Comparison of ENCODE assay signal across 30 cellular contexts in genomic region chr9:130295431-130295830, GRCh38. TPM values are rescaled to one million over a fixed set of nuclear protein-coding genes. Genes with fewer than 3 reads are reported as not detected.
"Had no signal": no experiment of that assay in that cellular context is flagged by ENCODE, and none has a peak within 500 bp of the region (broad histone marks: within the 10 kb centered on the region; RNA-seq: fewer than 3 reads in every experiment).

No MANE protein-coding gene starts in this region.

- ATAC-seq: left cardiac atrium; left lobe of liver; mucosa of descending colon; naive thymus-derived CD4-positive, alpha-beta T cell; pancreas; psoas muscle; sciatic nerve; stimulated activated naive B cell treated with anti-CD40 and anti-IgM and Interleukin-4, amounts not matched to agents 10 μg/mL and 1 μg/mL and 100 μg/mL, for 72 hours; stimulated activated naive CD8-positive, alpha-beta T cell treated with anti-CD3 and anti-CD28 coated beads, Interleukin-15, Interleukin-2, amounts not matched to agents 100 U/mL and 50 U/mL, for 24 hours had no signal

- H3K27me3 ChIP-seq: pancreas, right atrium auricular region, testis, thyroid gland, upper lobe of left lung had no signal

- H3K4me1 ChIP-seq: pancreas, psoas muscle, testis, transverse colon had no signal

- H3K27ac ChIP-seq: pancreas, psoas muscle, right atrium auricular region, skin epidermis, stomach, testis, thyroid gland, transverse colon, upper lobe of left lung had no signal

- H3K4me3 ChIP-seq: lung, mucosa of descending colon, pancreas, psoas muscle, right atrium auricular region, skin epidermis, stomach, testis, thyroid gland, transverse colon, upper lobe of left lung had no signal

- H3K4me1 Mint-ChIP-seq: memory B cell; neural crest cell; stimulated activated naive B cell treated with anti-CD40 and anti-IgM and Interleukin-4, amounts not matched to agents 10 μg/mL and 1 μg/mL and 100 μg/mL, for 72 hours had no signal

- H3K9me3 Mint-ChIP-seq: nephron, neural crest cell had no signal

- H3K36me3 Mint-ChIP-seq: memory B cell; naive thymus-derived CD4-positive, alpha-beta T cell; stimulated activated naive B cell treated with anti-CD40 and anti-IgM and Interleukin-4, amounts not matched to agents 10 μg/mL and 1 μg/mL and 100 μg/mL, for 72 hours had no signal

- H3K36me3 ChIP-seq: pancreas, right atrium auricular region, stomach, thyroid gland, transverse colon, upper lobe of left lung had no signal

- FAIRE-seq: pancreas had no signal

- DNase-seq: hippocampal formation; islet precursor cell; kidney glomerular epithelial cell; left cardiac atrium; midbrain; mucosa of descending colon; naive thymus-derived CD4-positive, alpha-beta T cell; nucleus accumbens; psoas muscle; stimulated activated CD4-positive, alpha-beta T cell treated with anti-CD3 and anti-CD28 coated beads, Interleukin-12 subunit alpha, Interleukin-12 subunit beta, amount 100 ng/mL, for 4 hours; stimulated activated CD4-positive, alpha-beta T cell treated with anti-CD3 and anti-CD28 coated beads, Interleukin-15, amount 100 ng/mL, for 24 hours; stimulated activated CD4-positive, alpha-beta T cell treated with anti-CD3 and anti-CD28 coated beads, Interleukin-2, amount 100 ng/mL, for 24 hours; stimulated activated CD4-positive, alpha-beta T cell treated with anti-CD3 and anti-CD28 coated beads, Interleukin-4, amount 100 ng/mL, for 1 hour; stimulated activated naive B cell treated with anti-CD40 and anti-IgM and Interleukin-4, amounts not matched to agents 10 μg/mL and 1 μg/mL and 100 μg/mL, for 72 hours; stimulated activated naive CD8-positive, alpha-beta T cell treated with anti-CD3 and anti-CD28 coated beads, Interleukin-15, Interleukin-2, amounts not matched to agents 100 U/mL and 50 U/mL, for 24 hours; stomach; testis; thyroid gland; transverse colon; upper lobe of left lung had no signal

- H3K4me3 Mint-ChIP-seq: memory B cell; naive thymus-derived CD4-positive, alpha-beta T cell; nephron; neural crest cell; stimulated activated naive B cell treated with anti-CD40 and anti-IgM and Interleukin-4, amounts not matched to agents 10 μg/mL and 1 μg/mL and 100 μg/mL, for 72 hours had no signal

- H3K9me3 ChIP-seq: mucosa of descending colon, pancreas, psoas muscle, right atrium auricular region, stomach, testis, thyroid gland, transverse colon, upper lobe of left lung had no signal

- H3K27ac Mint-ChIP-seq: memory B cell; naive thymus-derived CD4-positive, alpha-beta T cell; nephron; stimulated activated naive B cell treated with anti-CD40 and anti-IgM and Interleukin-4, amounts not matched to agents 10 μg/mL and 1 μg/mL and 100 μg/mL, for 72 hours had no signal

RNA-seq across cellular contexts. Expression of gene HMCN2, which starts 29.9 kb away (rescaled TPM):
- total RNA-seq: naive thymus-derived CD4-positive, alpha-beta T cell; neural crest cell; renal cortical epithelial cell had no signal
